ENCODE assay signal across 9 cellular contexts in the genomic region with DNA sequence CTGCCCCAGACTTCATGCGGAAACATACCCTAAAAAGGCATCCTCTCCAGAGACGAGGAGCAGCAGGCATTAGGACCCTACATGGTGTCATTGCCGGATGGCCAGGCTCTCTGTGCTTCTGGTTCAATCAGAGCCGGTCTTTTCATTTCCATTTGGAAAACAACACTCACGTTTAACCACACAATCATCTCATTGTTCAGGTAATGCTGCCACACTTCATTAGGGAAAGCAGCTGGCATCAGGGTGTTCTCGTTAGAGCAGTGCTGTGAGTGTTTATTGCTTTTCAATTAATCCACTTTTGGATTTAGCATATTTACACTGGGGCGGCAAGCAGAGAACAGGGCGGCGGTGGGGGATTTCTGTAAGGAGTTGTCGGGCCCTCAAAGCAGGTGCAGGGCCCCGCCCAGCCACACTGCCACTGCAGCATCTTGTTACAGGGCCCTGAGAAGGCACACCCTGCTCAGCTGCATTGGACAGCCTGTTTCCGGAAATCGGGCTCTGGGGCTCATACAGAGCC.
DNase-seq lines count a peak whose midpoint lies in the region; ATAC-seq and TF ChIP-seq lines count a peak whose summit lies in the region.
"Had no signal": no experiment of that assay in that cellular context is flagged by ENCODE, and none has a peak within 500 bp of the region (broad histone marks: within the 10 kb centered on the region; RNA-seq: fewer than 3 reads in every experiment).

No MANE protein-coding gene starts in this region.

- H3K4me1 ChIP-seq in OCI-LY7 (ENCODE audit: insufficient read depth, low read length, poor library complexity, severe bottlenecking) (no peaks in the 10 kb centered on the region), left ventricle myocardium inferior (no peaks in the 10 kb centered on the region)

- H3K9me3 ChIP-seq in OCI-LY7 (ENCODE audit: low read length), result no peaks in the 10 kb centered on the region
- no peaks in the 10 kb centered on the region for H3K9me3 ChIP-seq in left ventricle myocardium inferior (replicated peaks)

- ATAC-seq in HG03521 (IDR thresholded peaks at IDR 0.05; ENCODE audit: unreplicated experiment), result no peak

- H3K4me3 ChIP-seq in OCI-LY7 (ENCODE audit: low read depth, low read length, poor library complexity, severe bottlenecking) (no peak overlapping the region), left ventricle myocardium inferior (no peak overlapping the region)

- H3K79me2 ChIP-seq in OCI-LY7 (ENCODE audit: insufficient read depth, low read depth, low read length), result no peaks in the 10 kb centered on the region

- peak overlapping the region; percentile 52 for H3K27ac ChIP-seq in layer of hippocampus (ENCODE audit: low read depth, low read length)
- peak overlapping the region; percentile 22 for H3K27ac ChIP-seq in temporal lobe (ENCODE audit: low read depth, low read length)
- no peak overlapping the region for H3K27ac ChIP-seq in OCI-LY7 (ENCODE audit: low read depth, low read length, poor library complexity, severe bottlenecking)
- no peak overlapping the region for H3K27ac ChIP-seq in left ventricle myocardium inferior (replicated peaks)

- H3K9me2 ChIP-seq in OCI-LY7 (ENCODE audit: insufficient read depth, low read length), result no peaks in the 10 kb centered on the region

- TF ChIP-seq CTCF in OCI-LY7 (conservative IDR thresholded peaks at IDR 0.05; ENCODE audit: low read length) (no peak), left ventricle myocardium inferior (IDR thresholded peaks at IDR 0.05; ENCODE audit: borderline replicate concordance) (no peak)

- DNase-seq in NCI-H146 (lab: John Stamatoyannopoulos, UW) (peak; percentile 97), NCI-H82 treated with DMSO at 0.1 percent for 48 hours (lab: John Stamatoyannopoulos, UW; ENCODE audit: unreplicated experiment) (peak; percentile 12), OCI-LY7 (ENCODE audit: low spot score) (no peak), left ventricle myocardium inferior (no peak)
- DNase-seq: DND-41, OCI-M1 had no signal

- H3K36me3 ChIP-seq in OCI-LY7 (ENCODE audit: insufficient read depth, low read length) (no peaks in the 10 kb centered on the region), left ventricle myocardium inferior (no peaks in the 10 kb centered on the region)

- no peak overlapping the region for H2AFZ ChIP-seq in OCI-LY7 (ENCODE audit: low read length)

- no peaks in the 10 kb centered on the region for H4K20me1 ChIP-seq in OCI-LY7 (ENCODE audit: insufficient read depth, low read length)

- POLR2A ChIA-PET in OCI-LY7 (lab: Charles Lee), result interaction anchor here (0.7 kb wide), 1 partner anchor 1768 kb away, joined by 3 read pairs; no protein-coding TSS in a partner anchor

- H3K27me3 ChIP-seq in layer of hippocampus (ENCODE audit: control insufficient read depth, insufficient read depth, low read length), result no peaks in the 10 kb centered on the region
- peaks cover 77% of the 10 kb centered on the region for H3K27me3 ChIP-seq in left ventricle myocardium inferior (ENCODE audit: low read depth)

- H3K4me2 ChIP-seq in OCI-LY7 (ENCODE audit: low read length), result no peak overlapping the region

- BruUV-seq in OCI-LY7 (replicated peaks; lab: Mats Ljungman, UMichigan), result no TSS peak

- intact Hi-C loops in OCI-LY7 (cut with micrococcal nuclease; ENCODE audit: unreplicated experiment), result no loop called here
- intact Hi-C loops in left ventricle myocardium inferior (cut with micrococcal nuclease), result no loop called here

- CTCF ChIA-PET in OCI-LY7 (lab: Charles Lee; ENCODE audit: unreplicated experiment), result no interaction called here

Comparison
In these comparisons a context has a peak if more than half of its experiments do, and no peak if none do; other contexts are left out.
1. DNase-seq: peak in NCI-H146 (single experiment) and NCI-H82 treated with DMSO at 0.1 percent for 48 hours (single experiment); none in OCI-LY7 (single experiment) and left ventricle myocardium inferior (single experiment).
2. H3K27ac ChIP-seq: peak in layer of hippocampus (single experiment) and temporal lobe (single experiment); none in OCI-LY7 (single experiment) and left ventricle myocardium inferior (single experiment).